8 cellular contexts compared by ENCODE assay signal in the genomic region with DNA sequence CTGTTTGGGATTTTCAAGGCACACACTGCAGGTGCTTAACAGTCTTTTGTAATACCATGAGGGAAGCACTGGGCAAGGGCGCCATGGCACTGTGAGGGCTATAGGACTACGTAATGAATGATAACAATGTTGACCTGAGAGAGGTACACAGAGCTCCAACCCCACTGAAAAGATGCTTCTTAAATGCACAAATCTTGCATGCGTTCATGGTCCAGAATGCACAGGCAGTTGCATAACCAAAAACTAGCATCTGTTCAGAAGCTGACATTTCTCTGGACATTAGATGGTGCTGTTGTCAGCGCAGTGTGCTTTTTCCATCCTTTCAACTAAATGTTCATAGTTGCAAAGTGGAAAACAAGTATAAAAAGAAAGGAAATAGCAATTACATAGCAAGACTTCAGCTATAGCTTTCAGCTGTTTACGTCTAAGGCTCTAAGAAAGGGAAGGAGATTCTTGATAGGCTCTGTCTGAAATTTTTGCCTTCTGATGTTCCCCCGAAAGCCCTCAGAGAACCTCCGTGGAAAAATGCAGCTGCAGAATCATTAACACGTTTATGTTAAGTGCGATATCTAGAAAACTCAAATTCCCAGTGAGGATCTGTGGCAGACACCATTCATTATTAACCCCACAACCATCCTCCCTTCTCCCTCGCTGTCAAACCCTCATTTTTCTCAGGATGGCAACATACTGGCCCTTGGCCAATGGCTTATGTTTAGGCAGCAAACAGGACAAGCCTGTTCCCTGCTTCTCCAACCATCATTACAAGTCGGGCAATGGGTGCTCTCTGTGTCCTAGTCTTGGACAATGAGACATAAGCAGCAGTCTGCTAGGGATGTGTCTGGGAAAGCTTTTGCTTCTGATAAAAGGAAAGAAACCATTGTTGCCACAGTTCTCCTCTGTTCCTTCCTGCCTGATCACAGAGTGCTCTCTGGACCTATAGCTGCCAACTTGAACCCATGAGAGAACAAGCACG. TPM values are rescaled to one million over a fixed set of nuclear protein-coding genes. Genes with fewer than 3 reads are reported as not detected.
DNase-seq lines count a peak whose midpoint lies in the region; ATAC-seq and TF ChIP-seq lines count a peak whose summit lies in the region.

No MANE protein-coding gene starts in this region.

- POLR2A ChIA-PET in A673 (lab: Charles Lee; ENCODE audit: low non-redundant PET): no interaction called here

- H3K4me1 ChIP-seq in A673 (ENCODE audit: insufficient read depth, low read length, poor library complexity, severe bottlenecking): peaks cover 5% of the 10 kb centered on the region

- no peak overlapping the region for H3K4me3 Mint-ChIP-seq in stimulated activated memory B cell treated with anti-CD40 and anti-IgM and Interleukin-4, amounts not matched to agents 10 μg/mL and 1 μg/mL and 100 μg/mL, for 72 hours

- CTCF ChIA-PET in A673 (lab: Charles Lee): interaction anchor here (0.8 to 0.9 kb wide), 2 partner anchors 8 to 606 kb away, joined by 3 to 5 read pairs; no protein-coding TSS in a partner anchor

- no peaks in the 10 kb centered on the region for H3K27me3 Mint-ChIP-seq in stimulated activated memory B cell treated with anti-CD40 and anti-IgM and Interleukin-4, amounts not matched to agents 10 μg/mL and 1 μg/mL and 100 μg/mL, for 72 hours

- no peaks in the 10 kb centered on the region for H3K9me3 ChIP-seq in A673 (ENCODE audit: low read depth, low read length, poor library complexity, severe bottlenecking)

- no peaks in the 10 kb centered on the region for H3K36me3 Mint-ChIP-seq in stimulated activated memory B cell treated with anti-CD40 and anti-IgM and Interleukin-4, amounts not matched to agents 10 μg/mL and 1 μg/mL and 100 μg/mL, for 72 hours

- intact Hi-C loops in A673 (cut with micrococcal nuclease; ENCODE audit: unreplicated experiment): no loop called here

- H3K9me3 Mint-ChIP-seq in stimulated activated memory B cell treated with anti-CD40 and anti-IgM and Interleukin-4, amounts not matched to agents 10 μg/mL and 1 μg/mL and 100 μg/mL, for 72 hours: no peaks in the 10 kb centered on the region

- BruUV-seq in A673 (replicated peaks; lab: Mats Ljungman, UMichigan): no TSS peak

- peaks cover 8% of the 10 kb centered on the region for H3K27me3 ChIP-seq in A673 (replicated peaks; ENCODE audit: insufficient read depth, low read depth, low read length, poor library complexity)

- peak; percentile 77 for DNase-seq in A673 (ENCODE audit: low spot score)
- DNase-seq in GM03348 (ENCODE audit: low spot score): peak; percentile 76
- peak; percentile 22 for DNase-seq in NCI-H446 treated with DMSO at 0.1 percent for 48 hours (lab: John Stamatoyannopoulos, UW)
- peak; percentile 44 for DNase-seq in hepatic stellate cell (ENCODE audit: low spot score)
- DNase-seq in GM19238 (ENCODE audit: insufficient read length, low spot score): no peak

- H3K27ac Mint-ChIP-seq in stimulated activated memory B cell treated with anti-CD40 and anti-IgM and Interleukin-4, amounts not matched to agents 10 μg/mL and 1 μg/mL and 100 μg/mL, for 72 hours: peak overlapping the region; percentile 76

- ATAC-seq in stimulated activated memory B cell treated with anti-CD40 and anti-IgM and Interleukin-4, amounts not matched to agents 10 μg/mL and 1 μg/mL and 100 μg/mL, for 72 hours: no peak
- ATAC-seq in GM18502 (IDR thresholded peaks at IDR 0.05; ENCODE audit: poor library complexity, unreplicated experiment): no peak

- no peak overlapping the region for H3K27ac ChIP-seq in A673 (ENCODE audit: low read depth, low read length, poor library complexity, severe bottlenecking)
- peak overlapping the region; percentile 51 for H3K27ac ChIP-seq in angular gyrus (ENCODE audit: low read depth, low read length)

- no peaks in the 10 kb centered on the region for H3K36me3 ChIP-seq in A673 (ENCODE audit: insufficient read depth, low read length, poor library complexity, severe bottlenecking)

- peak; percentile 81 for TF ChIP-seq CTCF in A673 (conservative IDR thresholded peaks at IDR 0.05; ENCODE audit: low read depth, low read length)

- H3K4me3 ChIP-seq in A673 (ENCODE audit: low read depth, low read length, poor library complexity, severe bottlenecking): no peak overlapping the region

- H3K4me1 Mint-ChIP-seq in stimulated activated memory B cell treated with anti-CD40 and anti-IgM and Interleukin-4, amounts not matched to agents 10 μg/mL and 1 μg/mL and 100 μg/mL, for 72 hours: peaks cover 23% of the 10 kb centered on the region

RNA-seq across cellular contexts. Expression of gene TARBP1, which starts 8.2 kb away (rescaled TPM):
- total RNA-seq in A673 (2021): 28.0 and 31.9 TPM in 2 replicates
